17 cellular contexts compared by ENCODE assay signal in genomic region chr3:128409621-128410581, GRCh38. TPM values are rescaled to one million over a fixed set of nuclear protein-coding genes. Genes with fewer than 3 reads are reported as not detected.
DNase-seq lines count a peak whose midpoint lies in the region; ATAC-seq, FAIRE-seq and TF ChIP-seq lines count a peak whose summit lies in the region.
"Had no signal": no experiment of that assay in that cellular context is flagged by ENCODE, and none has a peak within 500 bp of the region (broad histone marks: within the 10 kb centered on the region; RNA-seq: fewer than 3 reads in every experiment).

No MANE protein-coding gene starts in this region.

- H3K27me3 ChIP-seq in BLaER1 treated with 17β-estradiol and CSF1 and Interleukin-3, amounts not matched to agents 10 nM and 100 nM = no peaks in the 10 kb centered on the region
- H3K27me3 ChIP-seq in K562 (ENCODE audit: control insufficient read depth in 2 of 2, insufficient read depth in 2 of 2, low read length in 2 of 2) (no peaks in the 10 kb centered on the region), pancreas (no peaks in the 10 kb centered on the region)
- H3K27me3 ChIP-seq: SJSA1 had no signal

- POLR2A ChIA-PET in K562 (lab: Yijun Ruan, JAX) = interaction anchor here (0.5 to 1.0 kb wide), 4 partner anchors 11 to 158 kb away, joined by 3 to 4 read pairs (median 4); no protein-coding TSS in a partner anchor

- in situ Hi-C loops in K562 (cut with MboI) = no loop called here

- CTCF ChIA-PET in K562 (lab: Yijun Ruan, JAX; ENCODE audit: low intra/inter-chr PET ratio) = no interaction called here

- H3K4me2 ChIP-seq in BLaER1 treated with 17β-estradiol and CSF1 and Interleukin-3, amounts not matched to agents 10 nM and 100 nM = peak overlapping the region; percentile 49 to 82 (median 77)
- peak overlapping the region; percentile 85 for H3K4me2 ChIP-seq in K562 (ENCODE audit: insufficient read depth, low read length)
- H3K4me2 ChIP-seq: GM23338, KMS-11 had no signal

- H3K4me3 ChIP-seq in BLaER1 treated with 17β-estradiol and CSF1 and Interleukin-3, amounts not matched to agents 10 nM and 100 nM = no peak overlapping the region
- H3K4me3 ChIP-seq in K562 (peak overlapping the region; percentile 44), pancreas (no peak overlapping the region)
- H3K4me3 ChIP-seq: GM23338, SJSA1 had no signal

- FAIRE-seq in K562 (lab: Jason Lieb, UNC) = peak; percentile 92
- no peak for FAIRE-seq in pancreas (lab: Jason Lieb, UNC)

- peaks cover 50% of the 10 kb centered on the region for H3K79me2 ChIP-seq in K562 (ENCODE audit: control insufficient read depth, insufficient read depth, low read length)

- peak overlapping the region in 5 of 11 experiments; percentile 1 to 45 (median 19); a peak in 4 of 22 replicates for H3K9ac ChIP-seq in BLaER1 treated with 17β-estradiol and CSF1 and Interleukin-3, amounts not matched to agents 10 nM and 100 nM
- peak overlapping the region; percentile 72 to 95 for H3K9ac ChIP-seq in K562 (ENCODE audit: insufficient read depth in 1 of 2, low read depth in 2 of 2, low read length in 2 of 2)
- H3K9ac ChIP-seq: KMS-11 had no signal

- TSS peak; percentile 89 for BruUV-seq in K562 (replicated peaks; lab: Mats Ljungman, UMichigan)

- TF ChIP-seq RAD21 in K562 (CRISPR knock-in tag; conservative IDR thresholded peaks at IDR 0.05 in 1 of 2, IDR thresholded peaks at IDR 0.05 in 1 of 2) = no peak

- DNase-seq in HUDEP-2 (lab: John Stamatoyannopoulos, UW; ENCODE audit: unreplicated experiment in 76 of 76) (peak in 65 of 76 experiments; percentile 9 to 83 (median 51)), K562 (ENCODE audit: extremely low read depth in 1 of 4, low spot score in 3 of 4) (peak; percentile 71 to 90 (median 77)), pancreas (no peak), AG08396 (ENCODE audit: low spot score) (no peak)
- DNase-seq: Caco-2; CD4-positive, CD25-positive, alpha-beta regulatory T cell; GF-D8; NCI-H187; NCI-H2107; NCI-H510A; NCI-H774 had no signal

- TF ChIP-seq POLR2A in K562 (conservative IDR thresholded peaks at IDR 0.05) = peak; percentile 80

- H3K9me1 ChIP-seq in K562 (ENCODE audit: control insufficient read depth, insufficient read depth, low read length) = no peaks in the 10 kb centered on the region

- H3K4me1 ChIP-seq in BLaER1 treated with 17β-estradiol and CSF1 and Interleukin-3, amounts not matched to agents 10 nM and 100 nM = peaks cover 14 to 47% (median 41%) of the 10 kb centered on the region in 10 experiments
- peaks cover 59 to 87% of the 10 kb centered on the region in 2 experiments for H3K4me1 ChIP-seq in K562 (replicated peaks in 1 of 2; ENCODE audit: control insufficient read depth in 2 of 2, insufficient read depth in 2 of 2, low read length in 2 of 2)
- H3K4me1 ChIP-seq in pancreas = peaks cover 15 to 36% (median 26%) of the 10 kb centered on the region in 3 donors
- H3K4me1 ChIP-seq: SJSA1 had no signal

- intact Hi-C loops in K562 (cut with micrococcal nuclease) = loop anchor here (2.0 kb wide), 1 partner anchor 79 kb away; no protein-coding TSS in a partner anchor
- intact Hi-C loops in pancreas (cut with DNase I) = no loop called here

- H3K27ac ChIP-seq in BLaER1 treated with 17β-estradiol and CSF1 and Interleukin-3, amounts not matched to agents 10 nM and 100 nM = peak overlapping the region in 3 of 11 experiments; percentile 1 to 27 (median 2); a peak in 2 of 22 replicates
- H3K27ac ChIP-seq in K562 (ENCODE audit: extremely low read depth, low read depth, low read length) (peak overlapping the region; percentile 99), pancreas (peak overlapping the region in 3 of 4 donors; percentile 16 to 63 (median 55))
- H3K27ac ChIP-seq: KMS-11, SJSA1 had no signal

- 7% methylated on average over 14 of the region's 18 CpGs for WGBS in K562 (ENCODE audit: insufficient coverage, low coverage, missing lambda C conversion rate)
- WGBS in pancreas, 2 donors = 55 to 58% methylated on average over 18 of the region's 18 CpGs

- peak overlapping the region; percentile 42; the same call in 1 of the 2 replicates for H2AFZ ChIP-seq in K562 (ENCODE audit: low read depth, low read length)
- H2AFZ ChIP-seq: GM23338 had no signal

- no peaks in the 10 kb centered on the region for H3K9me3 ChIP-seq in BLaER1 treated with 17β-estradiol and CSF1 and Interleukin-3, amounts not matched to agents 10 nM and 100 nM (replicated peaks in 1 of 11)
- H3K9me3 ChIP-seq in K562 (replicated peaks; ENCODE audit: control insufficient read depth, insufficient read depth, low read depth, low read length) (no peaks in the 10 kb centered on the region), pancreas (no peaks in the 10 kb centered on the region)
- H3K9me3 ChIP-seq: Caco-2, SJSA1 had no signal

- peak; percentile 86 for ATAC-seq in K562
- peak; percentile 7 to 22 (median 10) for ATAC-seq in pancreas
- no peak for ATAC-seq in GM21367 (IDR thresholded peaks at IDR 0.05; ENCODE audit: unreplicated experiment)
- no peak for ATAC-seq in HG02610 (IDR thresholded peaks at IDR 0.05; ENCODE audit: unreplicated experiment)
- ATAC-seq: GM23338 had no signal

- H4K20me1 ChIP-seq in BLaER1 treated with 17β-estradiol and CSF1 and Interleukin-3, amounts not matched to agents 10 nM and 100 nM = peaks cover 0 to 80% (median 27%) of the 10 kb centered on the region in 11 experiments; a peak in 15 of 22 replicates
- H4K20me1 ChIP-seq in K562 (replicated peaks; ENCODE audit: control insufficient read depth, insufficient read depth, low read length) = no peaks in the 10 kb centered on the region

- no peak for TF ChIP-seq EP300 in K562 (IDR thresholded peaks at IDR 0.05; ENCODE audit: low read length)

- TF ChIP-seq CTCF in K562 (IDR thresholded peaks at IDR 0.05 in 2 of 3, conservative IDR thresholded peaks at IDR 0.05 in 1 of 3; ENCODE audit: insufficient read depth in 2 of 3, low read depth in 1 of 3, low read length in 3 of 3) (0 out of 6 replicates have a peak, but pooled peaks of 1 of the 3 experiments have one; percentile 9), pancreas (IDR thresholded peaks at IDR 0.05) (no peak)

- no peaks in the 10 kb centered on the region for H3K36me3 ChIP-seq in BLaER1 treated with 17β-estradiol and CSF1 and Interleukin-3, amounts not matched to agents 10 nM and 100 nM
- H3K36me3 ChIP-seq in K562 (ENCODE audit: control insufficient read depth, insufficient read depth, low read length) = peaks cover 3% of the 10 kb centered on the region; the same call in 1 of the 3 replicates
- H3K36me3 ChIP-seq in pancreas = no peaks in the 10 kb centered on the region
- H3K36me3 ChIP-seq: SJSA1 had no signal

TF ChIP-seq in K562, 482 proteins besides CTCF, POLR2A, EP300 and RAD21 (continues in another document):
- TF ChIP-seq STAT5A (IDR thresholded peaks at IDR 0.05; ENCODE audit: borderline replicate concordance, low read length) (no peak), ESRRA (IDR thresholded peaks at IDR 0.05; ENCODE audit: borderline replicate concordance, low read depth) (peak; percentile 93), ZNF586 (CRISPR knock-in tag; conservative IDR thresholded peaks at IDR 0.05) (no peak), CEBPB (tag; IDR thresholded peaks at IDR 0.05) (no peak), ARID1B (IDR thresholded peaks at IDR 0.05) (0 out of 2 replicates have a peak, but pooled peaks have one; percentile 6), BACH1 (tag; IDR thresholded peaks at IDR 0.05) (no peak), RBFOX2 (IDR thresholded peaks at IDR 0.05; ENCODE audit: low read depth, low read length) (peak; percentile 80), DIDO1 (tag; IDR thresholded peaks at IDR 0.05; ENCODE audit: low read depth) (no peak), KLF10 (CRISPR knock-in tag; IDR thresholded peaks at IDR 0.05) (no peak), RB1 (IDR thresholded peaks at IDR 0.05; ENCODE audit: low read depth) (no peak), ESRRB (CRISPR knock-in tag; IDR thresholded peaks at IDR 0.05; ENCODE audit: borderline replicate concordance) (no peak), MAZ (CRISPR knock-in tag; conservative IDR thresholded peaks at IDR 0.05 in 1 of 2, IDR thresholded peaks at IDR 0.05 in 1 of 2) (peak; percentile 66 to 94; a peak in 3 of 4 replicates), FOSL1 (tag; conservative IDR thresholded peaks at IDR 0.05) (no peak), MYBL2 (IDR thresholded peaks at IDR 0.05; ENCODE audit: low read depth) (no peak), MYBL2 (CRISPR knock-in tag; IDR thresholded peaks at IDR 0.05; ENCODE audit: borderline replicate concordance) (no peak), TARDBP (IDR thresholded peaks at IDR 0.05) (no peak), TAL1 (IDR thresholded peaks at IDR 0.05) (no peak), BRD9 (IDR thresholded peaks at IDR 0.05; ENCODE audit: low read depth, partially characterized antibody) (peak; percentile 44), DNMT1 (IDR thresholded peaks at IDR 0.05) (no peak), MAFG (tag; conservative IDR thresholded peaks at IDR 0.05) (no peak), ETV6 (IDR thresholded peaks at IDR 0.05; ENCODE audit: borderline replicate concordance in 1 of 2, low read depth in 2 of 2, low read length in 1 of 2) (no peak), ETV6 (CRISPR knock-in tag; IDR thresholded peaks at IDR 0.05; ENCODE audit: borderline replicate concordance) (no peak), NFRKB (IDR thresholded peaks at IDR 0.05; ENCODE audit: low read depth) (peak; percentile 30; the same call in 1 of the 2 replicates), ZNF197 (CRISPR knock-in tag; IDR thresholded peaks at IDR 0.05; ENCODE audit: low read depth) (0 out of 2 replicates have a peak, but pooled peaks have one; percentile 23)

RNA-seq across cellular contexts. Expression of gene DNAJB8, which starts 56.8 kb away (rescaled TPM):
- not detected in 2 replicates for total RNA-seq in K562 (2011; cell fraction: chromatin; rRNA removed; ENCODE audit: low replicate concordance)
- total RNA-seq in K562 (2011; cell fraction: nucleolus; rRNA removed) = not detected in 2 replicates
- total RNA-seq in K562 (2011; cell fraction: nucleoplasm; rRNA removed) = not detected in 2 replicates
- total RNA-seq in K562 (2014; rRNA removed) (0.04 TPM in 1 of 2 replicates, not detected in the other), K562 (2014; rRNA removed; fragmentation: Illumina TruSeq; extraction: Trizol) (not detected in 2 replicates), K562 (2015; rRNA removed; fragmentation: Illumina TruSeq; extraction: Trizol) (not detected in 2 replicates), K562 (2021) (not detected in 2 replicates), pancreas (not detected)
- polyA plus RNA-seq in K562 (2011; rRNA removed) (not detected in 2 replicates), K562 (2014; fragmentation: Illumina TruSeq; extraction: Trizol) (not detected in 2 replicates), K562 (2014; fragmentation: Nextera tagmentation; extraction: Ambion mirVana) (not detected), K562 (2014; rRNA removed) (not detected in 2 replicates), pancreas (not detected)
- polyA plus RNA-seq in K562 (2011; cell fraction: cytosol; rRNA removed) = not detected in 2 replicates
- not detected in 2 replicates for polyA plus RNA-seq in K562 (2011; cell fraction: nucleus; rRNA removed)
- polyA plus RNA-seq in K562 (2012) = not detected in 2 replicates
- polyA minus RNA-seq in K562 (2011; rRNA and poly(A)+ RNA removed) = not detected in 2 replicates
- not detected in 2 replicates for polyA minus RNA-seq in K562 (2011; cell fraction: cytosol; rRNA and poly(A)+ RNA removed)
- polyA minus RNA-seq in K562 (2011; cell fraction: nucleus; rRNA and poly(A)+ RNA removed) = not detected in 2 replicates
- total RNA-seq: Caco-2; CD4-positive, CD25-positive, alpha-beta regulatory T cell; GM23338; SJSA1 had no signal
- polyA plus RNA-seq: CD4-positive, CD25-positive, alpha-beta regulatory T cell; GM23338 had no signal

Comparison
In these comparisons a context has a peak if more than half of its experiments do, and no peak if none do; other contexts are left out.
1. DNase-seq: peak in HUDEP-2 (65 of 76) and K562 (4 of 4); none in pancreas (0 of 6) and AG08396 (single experiment).
2. ATAC-seq: peak in K562 (single experiment) and pancreas (4 of 4); none in GM21367 (single experiment) and HG02610 (single experiment).